In genomic region chr6:44918893-44919292, GRCh38 we compare ENCODE assay signal across 22 cellular contexts.
A peak's percentile ranks its signal among the peaks of the same experiment; 100 is the strongest.
DNase-seq lines count a peak whose midpoint lies in the region; ATAC-seq and TF ChIP-seq lines count a peak whose summit lies in the region.
"Had no signal": no experiment of that assay in that cellular context is flagged by ENCODE, and none has a peak within 500 bp of the region (broad histone marks: within the 10 kb centered on the region; RNA-seq: fewer than 3 reads in every experiment).

No MANE protein-coding gene starts in this region.

- H3K27me3 ChIP-seq in SK-N-SH (ENCODE audit: insufficient read depth) (no peaks in the 10 kb centered on the region), mesendoderm (ENCODE audit: insufficient read depth, low read length, poor library complexity) (no peaks in the 10 kb centered on the region)
- H3K27me3 ChIP-seq: BLaER1, Peyer's patch had no signal

- H3K9me2 ChIP-seq in SK-N-SH = no peaks in the 10 kb centered on the region

- no peak overlapping the region for H2AK5ac ChIP-seq in mesendoderm (ENCODE audit: low read length)

- 95% methylated on average over 3 of the region's 3 CpGs for whole genome bisulfite sequencing in SK-N-SH (ENCODE audit: low lambda C conversion rate)
- WGBS in mesendoderm (ENCODE audit: extremely low coverage, insufficient coverage, low lambda C conversion rate) = no CpG with 5 or more reads among the region's 3 CpGs

- no peak overlapping the region for H2BK15ac ChIP-seq in mesendoderm (replicated peaks; ENCODE audit: low read depth)

- DNase-seq in SK-N-SH = no peak
- peak; percentile 35 for DNase-seq in NCI-H69 (lab: John Stamatoyannopoulos, UW)
- DNase-seq in choroid plexus epithelial cell (ENCODE audit: low read depth) = peak; percentile 8
- no peak for DNase-seq in NCI-H146 (lab: John Stamatoyannopoulos, UW)
- no peak for DNase-seq in mesendoderm
- DNase-seq in T1000 (lab: John Stamatoyannopoulos, UW) = no peak
- DNase-seq: 8988T; CD4-positive, CD25-positive, alpha-beta regulatory T cell; GOT3; HCEC 1CT; KBM-7; MV-4-11; NCI-H1105; NCI-H1436 treated with DMSO at 0.1 percent for 48 hours; NCI-H2029; NCI-H526 treated with DMSO at 0.1 percent for 48 hours; Peyer's patch; SHP77 treated with DMSO at 0.1 percent for 48 hours; T-cell had no signal

- no peak overlapping the region for H3K56ac ChIP-seq in mesendoderm (ENCODE audit: low read length)

- H4K8ac ChIP-seq in mesendoderm (ENCODE audit: low read depth, low read length) = no peak overlapping the region

- no peaks in the 10 kb centered on the region for H3K9me3 ChIP-seq in SK-N-SH
- H3K9me3 ChIP-seq: BLaER1, Peyer's patch had no signal

- H3K4me2 ChIP-seq in SK-N-SH = no peak overlapping the region
- H3K4me2 ChIP-seq in mesendoderm (ENCODE audit: low read length) = no peak overlapping the region
- H3K4me2 ChIP-seq: BLaER1 had no signal

- no peak for TF ChIP-seq RAD21 in SK-N-SH (IDR thresholded peaks at IDR 0.05; ENCODE audit: low read length)

- CTCF ChIA-PET in SK-N-SH (lab: Yijun Ruan, JAX) = interaction anchor here (0.9 kb wide), 1 partner anchor 251 kb away, joined by 3 read pairs; no protein-coding TSS in a partner anchor

- TF ChIP-seq CTCF in SK-N-SH (IDR thresholded peaks at IDR 0.05) (no peak), choroid plexus epithelial cell (conservative IDR thresholded peaks at IDR 0.05; ENCODE audit: low read depth, low read length) (no peak)

- H4K20me1 ChIP-seq in SK-N-SH (ENCODE audit: insufficient read depth) = no peaks in the 10 kb centered on the region
- H4K20me1 ChIP-seq: BLaER1 had no signal

- no peaks in the 10 kb centered on the region for H3K79me1 ChIP-seq in mesendoderm (ENCODE audit: low read length)

- no peak overlapping the region for H4K5ac ChIP-seq in mesendoderm (ENCODE audit: low read length)

- H3K4me1 ChIP-seq in SK-N-SH (ENCODE audit: control insufficient read depth in 1 of 2, insufficient read depth in 2 of 2, low read depth in 1 of 2, low read length in 1 of 2) (peaks cover 0 to 15% of the 10 kb centered on the region in 2 experiments; a peak in 2 of 4 replicates), mesendoderm (ENCODE audit: control insufficient read depth, low read depth, low read length) (no peaks in the 10 kb centered on the region)
- H3K4me1 ChIP-seq: BLaER1, Peyer's patch had no signal

- TF ChIP-seq EP300 in SK-N-SH (IDR thresholded peaks at IDR 0.05; ENCODE audit: borderline replicate concordance in 1 of 2, low read depth in 1 of 2, low read length in 1 of 2) = no peak

- no peak overlapping the region for H2AFZ ChIP-seq in SK-N-SH (ENCODE audit: low read depth)

- H3K79me2 ChIP-seq in SK-N-SH (ENCODE audit: insufficient read depth) (no peaks in the 10 kb centered on the region), mesendoderm (ENCODE audit: control insufficient read depth, insufficient read depth, low read length) (no peaks in the 10 kb centered on the region)

- H3K36me3 ChIP-seq in SK-N-SH (replicated peaks in 1 of 2; ENCODE audit: control insufficient read depth in 1 of 2, insufficient read depth in 2 of 2, low read length in 1 of 2) (no peaks in the 10 kb centered on the region), mesendoderm (ENCODE audit: control insufficient read depth, insufficient read depth, low read length) (no peaks in the 10 kb centered on the region)
- H3K36me3 ChIP-seq: BLaER1, Peyer's patch had no signal

- H3K4ac ChIP-seq in mesendoderm (ENCODE audit: low read depth, low read length) = no peak overlapping the region

- H3K18ac ChIP-seq in mesendoderm (ENCODE audit: low read length) = no peak overlapping the region

- H2BK5ac ChIP-seq in mesendoderm (ENCODE audit: low read length) = no peak overlapping the region

- no peaks in the 10 kb centered on the region for H3F3A ChIP-seq in SK-N-SH (replicated peaks; ENCODE audit: insufficient read depth)

- POLR2A ChIA-PET in SK-N-SH (lab: Yijun Ruan, JAX) = no interaction called here

- ATAC-seq in SK-N-SH treated with all-trans-retinoic acid at 6 μM for 48 hours = 0 out of 3 replicates have a peak, but pooled peaks have one; percentile 36
- ATAC-seq: GM12878, T-cell had no signal

- H2BK120ac ChIP-seq in mesendoderm (ENCODE audit: low read depth, low read length) = no peak overlapping the region

- H3K23ac ChIP-seq in mesendoderm (ENCODE audit: low read length) = no peak overlapping the region

- no peak overlapping the region for H3K4me3 ChIP-seq in SK-N-SH (ENCODE audit: low read depth in 2 of 2, low read length in 1 of 2)
- H3K4me3 ChIP-seq in choroid plexus epithelial cell (ENCODE audit: low read depth, low read length) = no peak overlapping the region
- H3K4me3 ChIP-seq in mesendoderm (ENCODE audit: low read length) = no peak overlapping the region
- H3K4me3 ChIP-seq: BLaER1, GM12878, Peyer's patch had no signal

- no peak overlapping the region for H3K9ac ChIP-seq in SK-N-SH
- no peak overlapping the region for H3K9ac ChIP-seq in mesendoderm (ENCODE audit: low read length)
- H3K9ac ChIP-seq: BLaER1 had no signal

- H3K27ac ChIP-seq in SK-N-SH (ENCODE audit: low read depth in 2 of 2, low read length in 1 of 2) (peak overlapping the region in 1 of 2 experiments; percentile 77; a peak in 1 of 4 replicates), mesendoderm (ENCODE audit: low read depth, low read length) (no peak overlapping the region)
- H3K27ac ChIP-seq: BLaER1, Peyer's patch had no signal

TF ChIP-seq in SK-N-SH treated with all-trans-retinoic acid at 6 μM for 48 hours, 23 proteins besides CTCF, POLR2A, EP300 and RAD21 (continues in another document):
- TF ChIP-seq SNAI2 (CRISPR knock-in tag; IDR thresholded peaks at IDR 0.05) (no peak), RARB (CRISPR knock-in tag; IDR thresholded peaks at IDR 0.05) (no peak), ZNF8 (CRISPR knock-in tag; IDR thresholded peaks at IDR 0.05) (no peak), ESRRG (CRISPR knock-in tag; IDR thresholded peaks at IDR 0.05) (no peak), GLIS3 (CRISPR knock-in tag; IDR thresholded peaks at IDR 0.05) (no peak), CSDC2 (CRISPR knock-in tag; IDR thresholded peaks at IDR 0.05) (no peak), CREB5 (CRISPR knock-in tag; IDR thresholded peaks at IDR 0.05; ENCODE audit: low read depth) (no peak)

TF ChIP-seq in SK-N-SH, 30 proteins besides CTCF, POLR2A, EP300 and RAD21:
- TF ChIP-seq MXI1 (IDR thresholded peaks at IDR 0.05; ENCODE audit: low read depth, low read length) (no peak), RCOR1 (IDR thresholded peaks at IDR 0.05; ENCODE audit: low read length) (no peak), SIN3A (IDR thresholded peaks at IDR 0.05; ENCODE audit: borderline replicate concordance, low read depth, low read length) (no peak), PBX3 (IDR thresholded peaks at IDR 0.05) (no peak), JUND (IDR thresholded peaks at IDR 0.05) (no peak), YY1 (IDR thresholded peaks at IDR 0.05; ENCODE audit: low read depth) (no peak), SMC3 (IDR thresholded peaks at IDR 0.05; ENCODE audit: low read depth, low read length) (no peak), GATA2 (CRISPR knock-in tag; IDR thresholded peaks at IDR 0.05) (no peak)

Comparison
In these comparisons a context has a peak if more than half of its experiments do, and no peak if none do; other contexts are left out.
1. DNase-seq: peak in NCI-H69 (single experiment) and choroid plexus epithelial cell (single experiment); none in SK-N-SH (single experiment), NCI-H146 (single experiment), mesendoderm (single experiment) and T1000 (single experiment).